In genomic region chr9:101791938-101792337, GRCh38 we compare ENCODE assay signal across 8 cellular contexts. TPM values are rescaled to one million over a fixed set of nuclear protein-coding genes. Genes with fewer than 3 reads are reported as not detected.
DNase-seq lines count a peak whose midpoint lies in the region; ATAC-seq, FAIRE-seq and TF ChIP-seq lines count a peak whose summit lies in the region.

No MANE protein-coding gene starts in this region.

- no peak for FAIRE-seq in astrocyte (lab: Jason Lieb, UNC)

- no peak overlapping the region for H3K27ac ChIP-seq in GM23338 (ENCODE audit: low read depth)
- H3K27ac ChIP-seq in astrocyte (ENCODE audit: low read depth, low read length), result no peak overlapping the region

- no TSS peak for BruUV-seq in Calu3 (replicated peaks; lab: Mats Ljungman, UMichigan)

- H2AFZ ChIP-seq in GM23338 (no peak overlapping the region), astrocyte (ENCODE audit: low read depth, low read length) (no peak overlapping the region)

- H3K36me3 Mint-ChIP-seq in Calu3 (ENCODE audit: insufficient read depth, unreplicated experiment) (no peaks in the 10 kb centered on the region), GM23338 (ENCODE audit: low read depth) (no peaks in the 10 kb centered on the region), astrocyte (ENCODE audit: low read depth, unreplicated experiment) (no peaks in the 10 kb centered on the region)

- no peaks in the 10 kb centered on the region for H3K36me3 ChIP-seq in GM23338 (ENCODE audit: insufficient read depth)
- no peaks in the 10 kb centered on the region for H3K36me3 ChIP-seq in astrocyte (ENCODE audit: insufficient read depth, low read length)

- H3K79me2 ChIP-seq in GM23338 (replicated peaks; ENCODE audit: insufficient read depth) (no peaks in the 10 kb centered on the region), astrocyte (ENCODE audit: insufficient read depth, low read length) (no peaks in the 10 kb centered on the region)

- H3K4me1 Mint-ChIP-seq in Calu3 (ENCODE audit: low read depth, unreplicated experiment) (no peaks in the 10 kb centered on the region), GM23338 (no peaks in the 10 kb centered on the region), astrocyte (ENCODE audit: low read depth, unreplicated experiment) (no peaks in the 10 kb centered on the region)

- H3K9me3 ChIP-seq in astrocyte (ENCODE audit: insufficient read depth, low read depth, low read length), result no peaks in the 10 kb centered on the region

- H3K9ac ChIP-seq in astrocyte (ENCODE audit: low read length), result no peak overlapping the region

- H4K20me1 ChIP-seq in GM23338 (replicated peaks; ENCODE audit: insufficient read depth), result no peaks in the 10 kb centered on the region
- H4K20me1 ChIP-seq in astrocyte (ENCODE audit: insufficient read depth, low read length), result no peaks in the 10 kb centered on the region

- peak; percentile 53 for DNase-seq in Calu3
- peak; percentile 75 for DNase-seq in GM23338 (ENCODE audit: low spot score)
- peak; percentile 29 for DNase-seq in NCI-H2107 treated with DMSO at 0.1 percent for 48 hours (lab: John Stamatoyannopoulos, UW; ENCODE audit: unreplicated experiment)
- DNase-seq in astrocyte (ENCODE audit: low read depth), result peak; percentile 0
- DNase-seq in midbrain (lab: John Stamatoyannopoulos, UW), result peak; percentile 13
- no peak for DNase-seq in OCI-M2 (lab: John Stamatoyannopoulos, UW; ENCODE audit: unreplicated experiment)
- DNase-seq in central memory CD4-positive, alpha-beta T cell, result no peak

- H3K4me3 ChIP-seq in GM23338, result no peak overlapping the region
- no peak overlapping the region for H3K4me3 ChIP-seq in astrocyte (ENCODE audit: insufficient read depth, low read depth, low read length)

- H3K27me3 Mint-ChIP-seq in Calu3 (ENCODE audit: unreplicated experiment), result no peaks in the 10 kb centered on the region
- no peaks in the 10 kb centered on the region for H3K27me3 Mint-ChIP-seq in GM23338 (ENCODE audit: insufficient read depth, low read depth, poor library complexity)
- peaks cover 5% of the 10 kb centered on the region for H3K27me3 Mint-ChIP-seq in astrocyte (ENCODE audit: low read depth, unreplicated experiment)

- H3K4me3 Mint-ChIP-seq in Calu3 (ENCODE audit: low read depth, unreplicated experiment), result no peak overlapping the region
- H3K4me3 Mint-ChIP-seq in GM23338, result no peak overlapping the region
- H3K4me3 Mint-ChIP-seq in astrocyte (ENCODE audit: unreplicated experiment), result no peak overlapping the region

- H3K4me2 ChIP-seq in GM23338 (no peak overlapping the region), astrocyte (ENCODE audit: low read length) (no peak overlapping the region)

- H3K27ac Mint-ChIP-seq in Calu3 (ENCODE audit: unreplicated experiment) (no peak overlapping the region), GM23338 (no peak overlapping the region), astrocyte (ENCODE audit: unreplicated experiment) (no peak overlapping the region)

- H3K9me3 Mint-ChIP-seq in Calu3 (ENCODE audit: low read depth, unreplicated experiment) (no peaks in the 10 kb centered on the region), GM23338 (peaks cover 14% of the 10 kb centered on the region; the same call in 2 of the 3 replicates), astrocyte (ENCODE audit: unreplicated experiment) (no peaks in the 10 kb centered on the region)

- CTCF ChIA-PET in Calu3 (lab: Charles Lee), result interaction anchor here (0.6 kb wide), 1 partner anchor 90 kb away, joined by 3 read pairs; no protein-coding TSS in a partner anchor

- no peaks in the 10 kb centered on the region for H3K4me1 ChIP-seq in GM23338 (ENCODE audit: insufficient read depth)
- H3K4me1 ChIP-seq in astrocyte (ENCODE audit: insufficient read depth, low read length), result no peaks in the 10 kb centered on the region

- intact Hi-C loops in Calu3 (cut with micrococcal nuclease; ENCODE audit: unreplicated experiment), result loop anchor here (10.0 kb wide), 1 partner anchor 183 kb away; no protein-coding TSS in a partner anchor

- TF ChIP-seq CTCF in Calu3 (IDR thresholded peaks at IDR 0.05; ENCODE audit: unreplicated experiment), result peak; percentile 21
- peak; percentile 61 to 79 for TF ChIP-seq CTCF in GM23338 (conservative IDR thresholded peaks at IDR 0.05; ENCODE audit: low read depth in 2 of 2)
- TF ChIP-seq CTCF in astrocyte (IDR thresholded peaks at IDR 0.05; ENCODE audit: insufficient read depth, low read depth, low read length), result peak; percentile 47

- no peaks in the 10 kb centered on the region for H3F3A ChIP-seq in GM23338 (replicated peaks; ENCODE audit: low read depth)

- ATAC-seq in GM23338 (peak; percentile 96), GM19452 (IDR thresholded peaks at IDR 0.05; ENCODE audit: unreplicated experiment) (no peak)

- no peaks in the 10 kb centered on the region for H3K9me2 ChIP-seq in GM23338 (ENCODE audit: insufficient read depth)

- H3K27me3 ChIP-seq in GM23338 (ENCODE audit: insufficient read depth) (no peaks in the 10 kb centered on the region), astrocyte (ENCODE audit: insufficient read depth, low read length) (no peaks in the 10 kb centered on the region)

TF ChIP-seq in GM23338, 12 proteins besides CTCF, POLR2A, EP300 and RAD21:
- TF ChIP-seq ETS1 (IDR thresholded peaks at IDR 0.05) (no peak), ZNF114 (CRISPR knock-in tag; IDR thresholded peaks at IDR 0.05) (no peak), STAT1 (IDR thresholded peaks at IDR 0.05; ENCODE audit: unreplicated experiment) (no peak)
TF ChIP-seq in GM23338: peak in this region for 0.

RNA-seq across cellular contexts. Expression of gene GRIN3A, which starts 53.5 kb away (rescaled TPM):
- not detected in 2 replicates for total RNA-seq in Calu3 (2022)
- total RNA-seq in GM23338 (2014; rRNA removed; shearing (Covaris generic)), result 0.03 and 0.23 TPM in 2 replicates
- 0.03 and 0.05 TPM in 2 replicates for polyA plus RNA-seq in GM23338 (2016; fragmentation: Nextera tagmentation; extraction: Ambion mirVana)
- total RNA-seq in astrocyte, result not detected in 2 replicates

Comparison
In these comparisons a context has a peak if more than half of its experiments do, and no peak if none do; other contexts are left out.
1. DNase-seq: peak in Calu3 (single experiment), GM23338 (single experiment), NCI-H2107 treated with DMSO at 0.1 percent for 48 hours (single experiment), astrocyte (single experiment) and midbrain (single experiment); none in OCI-M2 (single experiment) and central memory CD4-positive, alpha-beta T cell (single experiment).
2. Peak in every context shown above with its lines, with median percentiles within 50 percentile points of each other: CTCF ChIP-seq.